2 cellular contexts compared by ENCODE assay signal in genomic region chr21:46298083-46298412, GRCh38.
TF ChIP-seq lines count a peak whose summit lies in the region.

No MANE protein-coding gene starts in this region.

TF ChIP-seq in HEK293T, 16 proteins besides CTCF, POLR2A, EP300 and RAD21 (continued from another document):
- TF ChIP-seq NFRKB (IDR thresholded peaks at IDR 0.05), result no peak
- TF ChIP-seq ZNF384 (IDR thresholded peaks at IDR 0.05), result 0 out of 2 replicates have a peak, but pooled peaks have one; percentile 13

TF ChIP-seq in endothelial cell of umbilical vein, 7 proteins besides CTCF, POLR2A, EP300 and RAD21:
- TF ChIP-seq, protein P1, sequence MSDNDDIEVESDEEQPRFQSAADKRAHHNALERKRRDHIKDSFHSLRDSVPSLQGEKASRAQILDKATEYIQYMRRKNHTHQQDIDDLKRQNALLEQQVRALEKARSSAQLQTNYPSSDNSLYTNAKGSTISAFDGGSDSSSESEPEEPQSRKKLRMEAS (IDR thresholded peaks at IDR 0.05; ENCODE audit: insufficient read depth, insufficient read length), result no peak
- TF ChIP-seq MYC (IDR thresholded peaks at IDR 0.05; ENCODE audit: low read depth, low read length) (no peak), POLR2AphosphoS5 (IDR thresholded peaks at IDR 0.05; ENCODE audit: insufficient read depth, low read depth, low read length) (no peak), EZH2 (IDR thresholded peaks at IDR 0.05; ENCODE audit: borderline replicate concordance, low read depth, low read length, severe bottlenecking) (no peak), JUN (IDR thresholded peaks at IDR 0.05; ENCODE audit: borderline replicate concordance, insufficient read depth, insufficient read length, low read depth) (no peak), GATA2 (IDR thresholded peaks at IDR 0.05; ENCODE audit: insufficient read depth, insufficient read length, low read depth, low read length) (no peak)
